Comparison of ENCODE assay signal across 1 cellular context in genomic region chr1:54135436-54136120, GRCh38.
TF ChIP-seq lines count a peak whose summit lies in the region.

No MANE protein-coding gene starts in this region.

TF ChIP-seq in IMR-90, 13 proteins besides CTCF, POLR2A, EP300 and RAD21:
- no peak for TF ChIP-seq CEBPB (IDR thresholded peaks at IDR 0.05; ENCODE audit: low read depth, low read length)
- TF ChIP-seq ELK1 (IDR thresholded peaks at IDR 0.05; ENCODE audit: borderline replicate concordance, low read depth, low read length): no peak
- TF ChIP-seq FOS (IDR thresholded peaks at IDR 0.05; ENCODE audit: low read depth, low read length): peak; percentile 62; the same call in 1 of the 2 replicates
- no peak for TF ChIP-seq RFX5 (IDR thresholded peaks at IDR 0.05; ENCODE audit: low read depth, low read length)
- TF ChIP-seq MAFK (IDR thresholded peaks at IDR 0.05; ENCODE audit: low read depth, low read length): no peak; the same call in 1 of the 2 replicates
- TF ChIP-seq, protein P1, sequence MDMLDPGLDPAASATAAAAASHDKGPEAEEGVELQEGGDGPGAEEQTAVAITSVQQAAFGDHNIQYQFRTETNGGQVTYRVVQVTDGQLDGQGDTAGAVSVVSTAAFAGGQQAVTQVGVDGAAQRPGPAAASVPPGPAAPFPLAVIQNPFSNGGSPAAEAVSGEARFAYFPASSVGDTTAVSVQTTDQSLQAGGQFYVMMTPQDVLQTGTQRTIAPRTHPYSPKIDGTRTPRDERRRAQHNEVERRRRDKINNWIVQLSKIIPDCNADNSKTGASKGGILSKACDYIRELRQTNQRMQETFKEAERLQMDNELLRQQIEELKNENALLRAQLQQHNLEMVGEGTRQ (IDR thresholded peaks at IDR 0.05; ENCODE audit: low read depth, low read length): no peak
- TF ChIP-seq NFE2L2 (IDR thresholded peaks at IDR 0.05; ENCODE audit: low read depth, low read length): 0 out of 2 replicates have a peak, but pooled peaks have one; percentile 12
- no peak for TF ChIP-seq MXI1 (IDR thresholded peaks at IDR 0.05; ENCODE audit: borderline replicate concordance, low read depth, low read length)
- TF ChIP-seq BHLHE40 (IDR thresholded peaks at IDR 0.05; ENCODE audit: low read depth, low read length): no peak
- TF ChIP-seq RCOR1 (IDR thresholded peaks at IDR 0.05; ENCODE audit: insufficient replicate concordance, low read length): no peak
TF ChIP-seq in IMR-90: peak in this region for 2.
